ENCODE assay signal across 11 cellular contexts in the genomic region with DNA sequence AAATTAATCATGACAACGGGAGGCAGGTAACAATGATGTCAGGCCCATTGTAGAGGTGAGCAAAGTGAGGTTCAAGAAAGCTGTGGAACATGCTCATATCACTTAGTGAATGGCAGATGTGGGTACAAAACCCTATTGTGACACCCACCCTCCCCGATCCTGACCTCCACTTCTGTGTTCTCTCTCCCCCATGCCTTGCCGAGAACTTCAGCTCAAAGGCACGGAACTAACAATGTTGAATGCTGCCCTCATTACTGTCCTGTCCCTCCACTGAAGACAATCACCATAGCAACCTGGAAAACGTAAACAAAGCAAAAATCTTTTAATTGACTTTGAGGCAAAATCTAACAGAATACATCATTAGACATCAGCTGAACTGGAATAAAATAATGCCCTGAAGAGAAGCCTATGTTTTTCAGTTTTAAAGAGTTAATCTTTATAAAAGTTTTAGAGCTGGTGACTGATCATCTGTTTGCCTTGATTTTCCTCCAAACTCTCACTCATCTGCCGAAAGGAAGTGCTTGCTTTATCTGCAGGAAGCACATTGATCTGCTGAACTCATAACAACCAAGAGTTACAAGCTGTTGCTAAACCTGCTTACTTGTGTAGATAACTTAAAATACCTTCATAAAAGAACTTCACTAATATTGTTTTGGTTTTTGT.
DNase-seq lines count a peak whose midpoint lies in the region; ATAC-seq, FAIRE-seq and TF ChIP-seq lines count a peak whose summit lies in the region.
"Had no signal": no experiment of that assay in that cellular context is flagged by ENCODE, and none has a peak within 500 bp of the region (broad histone marks: within the 10 kb centered on the region; RNA-seq: fewer than 3 reads in every experiment).

No MANE protein-coding gene starts in this region.

- no peak overlapping the region for H3K9ac ChIP-seq in liver (ENCODE audit: low read depth in 1 of 2, low read length in 2 of 2)

- peaks cover 0 to 2% (median 0%) of the 10 kb centered on the region in 4 donors for H3K4me1 ChIP-seq in liver (ENCODE audit: control insufficient read depth in 4 of 4, insufficient read depth in 4 of 4, low read length in 3 of 4)

- POLR2A ChIA-PET in MCF 10A (lab: Yijun Ruan, JAX) = interaction anchor here (0.6 to 1.3 kb wide), 4 partner anchors 27 to 233 kb away, joined by 3 to 5 read pairs (median 4); no protein-coding TSS in a partner anchor

- H3K36me3 ChIP-seq in liver (ENCODE audit: control insufficient read depth in 4 of 4, insufficient read depth in 3 of 4, low read depth in 1 of 4, low read length in 3 of 4) = no peaks in the 10 kb centered on the region

- CTCF ChIA-PET in MCF 10A (lab: Yijun Ruan, JAX) = interaction anchor here (0.5 kb wide), 1 partner anchor 19 kb away, joined by 3 read pairs; no protein-coding TSS in a partner anchor

- TF ChIP-seq RAD21 in liver (IDR thresholded peaks at IDR 0.05) = no peak

- no peak for DNase-seq in natural killer cell
- no peak for DNase-seq in natural killer cell treated with Interleukin-12 subunit alpha and Interleukin-12 subunit beta and Interleukin-15 and Interleukin-18, amount 100 ng/mL, for 72 hours (ENCODE audit: low spot score)
- DNase-seq in MCF 10A (ENCODE audit: unreplicated experiment) = no peak
- no peak for DNase-seq in glutamatergic neuron
- DNase-seq in stimulated activated CD4-positive, alpha-beta T cell treated with anti-CD3 and anti-CD28 coated beads, Interleukin-1b, Interleukin-23, amount 100 ng/mL, for 48 hours = no peak
- DNase-seq in activated CD4-positive, alpha-beta T cell treated with anti-CD3 and anti-CD28 coated beads for 4 hours = no peak
- no peak for DNase-seq in HTR-8/SVneo (ENCODE audit: insufficient read length, low spot score)
- DNase-seq: H9, NCI-H1694 treated with DMSO at 0.1 percent for 48 hours had no signal

- H3K27me3 Mint-ChIP-seq in natural killer cell (ENCODE audit: low read depth in 2 of 2) = peaks cover 48 to 53% of the 10 kb centered on the region in 2 donors
- peaks cover 17 to 20% of the 10 kb centered on the region in 2 donors for H3K27me3 Mint-ChIP-seq in natural killer cell treated with Interleukin-12 subunit alpha and Interleukin-12 subunit beta and Interleukin-15 and Interleukin-18, amount 100 ng/mL, for 72 hours
- H3K27me3 Mint-ChIP-seq in MCF 10A (ENCODE audit: insufficient read depth, unreplicated experiment) = no peaks in the 10 kb centered on the region
- no peaks in the 10 kb centered on the region for H3K27me3 Mint-ChIP-seq in glutamatergic neuron (ENCODE audit: unreplicated experiment)

- peaks cover 8 to 9% of the 10 kb centered on the region in 2 donors for H3K4me1 Mint-ChIP-seq in natural killer cell
- peaks cover 0 to 10% of the 10 kb centered on the region in 2 donors for H3K4me1 Mint-ChIP-seq in natural killer cell treated with Interleukin-12 subunit alpha and Interleukin-12 subunit beta and Interleukin-15 and Interleukin-18, amount 100 ng/mL, for 72 hours (ENCODE audit: low read depth in 2 of 2)
- peaks cover 17% of the 10 kb centered on the region for H3K4me1 Mint-ChIP-seq in MCF 10A (ENCODE audit: insufficient read depth, unreplicated experiment)
- H3K4me1 Mint-ChIP-seq in glutamatergic neuron (ENCODE audit: low read depth, unreplicated experiment) = no peaks in the 10 kb centered on the region

- H3K4me3 ChIP-seq in liver (ENCODE audit: low read depth in 1 of 3, low read length in 3 of 3) = no peak overlapping the region

- intact Hi-C loops in natural killer cell (cut with micrococcal nuclease) = loop anchor here (5.0 kb wide), 1 partner anchor 36 kb away; no protein-coding TSS in a partner anchor
- intact Hi-C loops in MCF 10A (cut with micrococcal nuclease) = no loop called here

- peak overlapping the region in 1 of 2 donors; percentile 65 for H3K27ac ChIP-seq in liver (ENCODE audit: low read depth in 1 of 2, low read length in 2 of 2)
- H3K27ac ChIP-seq: C4-2B had no signal

- ATAC-seq in natural killer cell = peak; percentile 62 to 73 (median 64)
- no peak for ATAC-seq in natural killer cell treated with Interleukin-12 subunit alpha and Interleukin-12 subunit beta and Interleukin-15 and Interleukin-18, amount 100 ng/mL, for 72 hours

- H3K27me3 ChIP-seq in liver (ENCODE audit: control insufficient read depth in 4 of 4, insufficient read depth in 4 of 4, low read length in 3 of 4) = no peaks in the 10 kb centered on the region

- no peak for FAIRE-seq in HTR-8/SVneo (lab: Jason Lieb, UNC)

- H3K9me3 Mint-ChIP-seq in natural killer cell (no peaks in the 10 kb centered on the region), MCF 10A (ENCODE audit: unreplicated experiment) (no peaks in the 10 kb centered on the region), glutamatergic neuron (ENCODE audit: unreplicated experiment) (peaks cover 5% of the 10 kb centered on the region)
- H3K9me3 Mint-ChIP-seq in natural killer cell treated with Interleukin-12 subunit alpha and Interleukin-12 subunit beta and Interleukin-15 and Interleukin-18, amount 100 ng/mL, for 72 hours = no peaks in the 10 kb centered on the region

- H3K27ac Mint-ChIP-seq in natural killer cell = peak overlapping the region in 1 of 2 donors; percentile 51
- peak overlapping the region in 1 of 2 donors; percentile 45 for H3K27ac Mint-ChIP-seq in natural killer cell treated with Interleukin-12 subunit alpha and Interleukin-12 subunit beta and Interleukin-15 and Interleukin-18, amount 100 ng/mL, for 72 hours
- H3K27ac Mint-ChIP-seq in MCF 10A (ENCODE audit: low read depth, unreplicated experiment) = peak overlapping the region; percentile 68
- H3K27ac Mint-ChIP-seq in glutamatergic neuron (ENCODE audit: unreplicated experiment) = no peak overlapping the region

- H3K36me3 Mint-ChIP-seq in natural killer cell (no peaks in the 10 kb centered on the region), MCF 10A (ENCODE audit: insufficient read depth, unreplicated experiment) (no peaks in the 10 kb centered on the region), glutamatergic neuron (ENCODE audit: unreplicated experiment) (no peaks in the 10 kb centered on the region)
- H3K36me3 Mint-ChIP-seq in natural killer cell treated with Interleukin-12 subunit alpha and Interleukin-12 subunit beta and Interleukin-15 and Interleukin-18, amount 100 ng/mL, for 72 hours = peaks cover 4% of the 10 kb centered on the region

- no peaks in the 10 kb centered on the region for H3K9me3 ChIP-seq in liver (ENCODE audit: control insufficient read depth in 4 of 4, low read length in 3 of 4)

- TF ChIP-seq CTCF in natural killer cell (IDR thresholded peaks at IDR 0.05) (no peak), MCF 10A (IDR thresholded peaks at IDR 0.05; ENCODE audit: unreplicated experiment) (no peak), liver (IDR thresholded peaks at IDR 0.05; ENCODE audit: low read depth, low read length, missing input control) (no peak), glutamatergic neuron (IDR thresholded peaks at IDR 0.05; ENCODE audit: partially characterized antibody, unreplicated experiment) (no peak)

- H3K4me3 Mint-ChIP-seq in natural killer cell (no peak overlapping the region), MCF 10A (ENCODE audit: unreplicated experiment) (no peak overlapping the region), glutamatergic neuron (ENCODE audit: unreplicated experiment) (no peak overlapping the region)
- H3K4me3 Mint-ChIP-seq in natural killer cell treated with Interleukin-12 subunit alpha and Interleukin-12 subunit beta and Interleukin-15 and Interleukin-18, amount 100 ng/mL, for 72 hours = no peak overlapping the region
- H3K4me3 Mint-ChIP-seq: H9 had no signal

- BruUV-seq in MCF 10A (replicated peaks; lab: Mats Ljungman, UMichigan) = no TSS peak

- WGBS in liver = 26% methylated on average over 6 of the region's 6 CpGs

TF ChIP-seq in liver, 16 proteins besides CTCF, POLR2A, EP300 and RAD21:
- TF ChIP-seq, protein P1, sequence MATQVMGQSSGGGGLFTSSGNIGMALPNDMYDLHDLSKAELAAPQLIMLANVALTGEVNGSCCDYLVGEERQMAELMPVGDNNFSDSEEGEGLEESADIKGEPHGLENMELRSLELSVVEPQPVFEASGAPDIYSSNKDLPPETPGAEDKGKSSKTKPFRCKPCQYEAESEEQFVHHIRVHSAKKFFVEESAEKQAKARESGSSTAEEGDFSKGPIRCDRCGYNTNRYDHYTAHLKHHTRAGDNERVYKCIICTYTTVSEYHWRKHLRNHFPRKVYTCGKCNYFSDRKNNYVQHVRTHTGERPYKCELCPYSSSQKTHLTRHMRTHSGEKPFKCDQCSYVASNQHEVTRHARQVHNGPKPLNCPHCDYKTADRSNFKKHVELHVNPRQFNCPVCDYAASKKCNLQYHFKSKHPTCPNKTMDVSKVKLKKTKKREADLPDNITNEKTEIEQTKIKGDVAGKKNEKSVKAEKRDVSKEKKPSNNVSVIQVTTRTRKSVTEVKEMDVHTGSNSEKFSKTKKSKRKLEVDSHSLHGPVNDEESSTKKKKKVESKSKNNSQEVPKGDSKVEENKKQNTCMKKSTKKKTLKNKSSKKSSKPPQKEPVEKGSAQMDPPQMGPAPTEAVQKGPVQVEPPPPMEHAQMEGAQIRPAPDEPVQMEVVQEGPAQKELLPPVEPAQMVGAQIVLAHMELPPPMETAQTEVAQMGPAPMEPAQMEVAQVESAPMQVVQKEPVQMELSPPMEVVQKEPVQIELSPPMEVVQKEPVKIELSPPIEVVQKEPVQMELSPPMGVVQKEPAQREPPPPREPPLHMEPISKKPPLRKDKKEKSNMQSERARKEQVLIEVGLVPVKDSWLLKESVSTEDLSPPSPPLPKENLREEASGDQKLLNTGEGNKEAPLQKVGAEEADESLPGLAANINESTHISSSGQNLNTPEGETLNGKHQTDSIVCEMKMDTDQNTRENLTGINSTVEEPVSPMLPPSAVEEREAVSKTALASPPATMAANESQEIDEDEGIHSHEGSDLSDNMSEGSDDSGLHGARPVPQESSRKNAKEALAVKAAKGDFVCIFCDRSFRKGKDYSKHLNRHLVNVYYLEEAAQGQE (IDR thresholded peaks at IDR 0.05) = no peak
- TF ChIP-seq, protein P2, sequence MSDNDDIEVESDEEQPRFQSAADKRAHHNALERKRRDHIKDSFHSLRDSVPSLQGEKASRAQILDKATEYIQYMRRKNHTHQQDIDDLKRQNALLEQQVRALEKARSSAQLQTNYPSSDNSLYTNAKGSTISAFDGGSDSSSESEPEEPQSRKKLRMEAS (IDR thresholded peaks at IDR 0.05) = no peak
- TF ChIP-seq NR2F2 (IDR thresholded peaks at IDR 0.05) = peak; percentile 80
- no peak for TF ChIP-seq EGR1 (IDR thresholded peaks at IDR 0.05; ENCODE audit: low read depth in 2 of 2)

Comparison
In these comparisons a context has a peak if more than half of its experiments do, and no peak if none do; other contexts are left out.
1. ATAC-seq: peak in natural killer cell (3 of 3); none in natural killer cell treated with Interleukin-12 subunit alpha and Interleukin-12 subunit beta and Interleukin-15 and Interleukin-18, amount 100 ng/mL, for 72 hours (0 of 2).